1 cellular context compared by ENCODE assay signal in genomic region chr1:25414581-25414980, GRCh38. TPM values are rescaled to one million over a fixed set of nuclear protein-coding genes. Genes with fewer than 3 reads are reported as not detected.
"Had no signal": no experiment of that assay in that cellular context is flagged by ENCODE, and none has a peak within 500 bp of the region (broad histone marks: within the 10 kb centered on the region; RNA-seq: fewer than 3 reads in every experiment).

No MANE protein-coding gene starts in this region.

RNA-seq across cellular contexts. Expression of gene RHCE, which starts 6.0 kb away (rescaled TPM):
- total RNA-seq: HT-29 had no signal
